8 cellular contexts compared by ENCODE assay signal in the genomic region with DNA sequence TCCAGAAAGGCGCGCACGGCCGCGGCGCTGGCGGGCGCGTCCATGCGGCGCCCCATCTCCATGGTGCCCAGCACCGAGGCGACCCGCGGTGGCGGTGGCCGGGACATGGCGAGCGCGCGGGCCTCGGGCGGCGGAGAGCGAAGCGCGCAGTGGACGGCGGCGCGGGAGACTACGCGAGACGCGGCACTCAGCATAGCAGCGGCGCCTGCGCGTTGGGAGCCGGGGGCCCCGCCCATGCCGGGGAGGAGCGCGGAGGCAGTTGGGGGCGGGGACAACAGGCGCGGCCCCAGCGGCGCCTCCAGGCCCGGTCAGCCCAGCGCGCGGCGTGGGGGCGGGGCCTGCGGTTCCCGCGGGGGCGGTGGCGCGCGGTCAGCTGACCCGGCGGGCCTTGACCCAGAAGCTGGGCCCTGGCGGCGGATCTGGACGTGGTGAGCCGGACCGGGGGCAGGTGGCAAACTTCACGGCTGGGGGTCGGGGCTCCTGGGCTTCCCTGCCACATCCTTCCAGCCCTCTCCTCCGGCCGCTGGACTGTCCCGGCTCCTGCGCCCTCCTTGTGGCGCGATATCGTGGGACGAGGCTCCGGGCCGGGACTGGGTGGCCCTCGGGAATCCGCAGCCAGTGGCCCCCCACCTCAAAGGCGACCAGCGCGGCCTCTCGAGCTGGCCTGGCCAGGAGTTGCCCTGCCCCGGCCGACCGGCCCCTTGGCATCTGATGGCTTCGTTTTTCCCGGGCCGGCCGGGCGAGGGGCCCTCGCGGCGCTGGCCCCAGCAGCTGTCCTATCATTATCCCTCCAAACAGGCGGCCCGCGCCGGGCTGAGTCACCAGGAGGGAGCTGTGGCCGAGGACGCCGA. TPM values are rescaled to one million over a fixed set of nuclear protein-coding genes. Genes with fewer than 3 reads are reported as not detected.
DNase-seq lines count a peak whose midpoint lies in the region; ATAC-seq and TF ChIP-seq lines count a peak whose summit lies in the region.

A gene (minus strand): TSS at position 214 of the 851 bp plus-strand sequence. CDS start 20 bp downstream, at position 194.
A gene with protein sequence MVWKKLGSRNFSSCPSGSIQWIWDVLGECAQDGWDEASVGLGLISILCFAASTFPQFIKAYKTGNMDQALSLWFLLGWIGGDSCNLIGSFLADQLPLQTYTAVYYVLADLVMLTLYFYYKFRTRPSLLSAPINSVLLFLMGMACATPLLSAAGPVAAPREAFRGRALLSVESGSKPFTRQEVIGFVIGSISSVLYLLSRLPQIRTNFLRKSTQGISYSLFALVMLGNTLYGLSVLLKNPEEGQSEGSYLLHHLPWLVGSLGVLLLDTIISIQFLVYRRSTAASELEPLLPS (plus strand): TSS at position 396 of the 851 bp plus-strand sequence. CDS start 5,352 bp downstream, outside the sequence.

- peak within 1 kb of the TSS; percentile 98 for H3K4me2 ChIP-seq in SK-N-SH

- ATAC-seq in activated naive CD4-positive, alpha-beta T cell treated with anti-CD3 and anti-CD28 coated beads, Interleukin-2, amount 50 U/mL, for 72 hours, result peak; percentile 93 to 98

- peaks cover 71% of the 10 kb centered on the region for H3K79me2 ChIP-seq in SK-N-SH (ENCODE audit: insufficient read depth)

- no peak for TF ChIP-seq EP300 in SK-N-SH (IDR thresholded peaks at IDR 0.05; ENCODE audit: borderline replicate concordance in 1 of 2, low read depth in 1 of 2, low read length in 1 of 2)

- peaks cover 57% of the 10 kb centered on the region for H3K4me1 Mint-ChIP-seq in HFFc6 (ENCODE audit: low read depth)

- WGBS in SK-N-SH (ENCODE audit: low lambda C conversion rate), result 0% methylated on average over 15 of the region's 105 CpGs

- H4K20me1 ChIP-seq in SK-N-SH (ENCODE audit: insufficient read depth), result peaks cover 19% of the 10 kb centered on the region

- peak within 1 kb of the TSS; percentile 91 for H3K4me3 Mint-ChIP-seq in HFFc6

- peak within 1 kb of the TSS; percentile 82 to 85 for H3K4me3 ChIP-seq in SK-N-SH (ENCODE audit: low read depth in 2 of 2, low read length in 1 of 2)

- H3K27me3 Mint-ChIP-seq in HFFc6 (ENCODE audit: insufficient read depth), result peaks cover 5% of the 10 kb centered on the region

- H3K4me1 ChIP-seq in SK-N-SH (ENCODE audit: control insufficient read depth in 1 of 2, insufficient read depth in 2 of 2, low read depth in 1 of 2, low read length in 1 of 2), result peaks cover 5 to 25% of the 10 kb centered on the region in 2 experiments; a peak in 1 of 4 replicates

- H3K9me3 ChIP-seq in SK-N-SH, result no peaks in the 10 kb centered on the region

- no peak for TF ChIP-seq CTCF in HFFc6 (IDR thresholded peaks at IDR 0.05)
- no peak for TF ChIP-seq CTCF in SK-N-SH (IDR thresholded peaks at IDR 0.05)

- CTCF ChIA-PET in SK-N-SH (lab: Yijun Ruan, JAX), result interaction anchor here (0.6 to 2.4 kb wide), 10 partner anchors 11 to 370 kb away, joined by 3 to 8 read pairs (median 4); a partner anchor contains a TSS

- TF ChIP-seq RAD21 in SK-N-SH (IDR thresholded peaks at IDR 0.05; ENCODE audit: low read length), result no peak

- H3K36me3 Mint-ChIP-seq in HFFc6 (ENCODE audit: low read depth), result peaks cover 11% of the 10 kb centered on the region; the same call in 1 of the 2 replicates
- peaks cover 0 to 16% of the 10 kb centered on the region in 2 donors for H3K36me3 Mint-ChIP-seq in activated naive CD4-positive, alpha-beta T cell treated with anti-CD3 and anti-CD28 coated beads, Interleukin-2, amount 50 U/mL, for 72 hours

- H3F3A ChIP-seq in SK-N-SH (replicated peaks; ENCODE audit: insufficient read depth), result no peaks in the 10 kb centered on the region

- no peaks in the 10 kb centered on the region for H3K27me3 ChIP-seq in SK-N-SH (ENCODE audit: insufficient read depth)

- peak within 1 kb of the TSS; percentile 88 for H3K9ac ChIP-seq in SK-N-SH

- no peaks in the 10 kb centered on the region for H3K9me3 Mint-ChIP-seq in HFFc6
- no peaks in the 10 kb centered on the region for H3K9me3 Mint-ChIP-seq in activated naive CD4-positive, alpha-beta T cell treated with anti-CD3 and anti-CD28 coated beads, Interleukin-2, amount 50 U/mL, for 72 hours

- peak within 1 kb of the TSS; percentile 83 for H3K27ac Mint-ChIP-seq in HFFc6
- peak within 1 kb of the TSS; percentile 80 for H3K27ac Mint-ChIP-seq in activated naive CD4-positive, alpha-beta T cell treated with anti-CD3 and anti-CD28 coated beads, Interleukin-2, amount 50 U/mL, for 72 hours

- no peaks in the 10 kb centered on the region for H3K9me2 ChIP-seq in SK-N-SH

- DNase-seq in GM04504 (ENCODE audit: low read depth) (peak; percentile 86), HFFc6 (peak; percentile 85), NAMALWA (ENCODE audit: low spot score) (peak; percentile 91), SK-N-SH (peak; percentile 100), globus pallidus (ENCODE audit: low spot score) (peak; percentile 94), occipital lobe (lab: John Stamatoyannopoulos, UW) (peak; percentile 93), superior temporal gyrus (ENCODE audit: extremely low spot score) (peak; percentile 94)
- DNase-seq in activated naive CD4-positive, alpha-beta T cell treated with anti-CD3 and anti-CD28 coated beads, Interleukin-2, amount 50 U/mL, for 72 hours (ENCODE audit: low spot score in 2 of 2), result peak; percentile 95 to 96

- peak within 1 kb of the TSS; percentile 70 to 71 for H3K27ac ChIP-seq in SK-N-SH (ENCODE audit: low read depth in 2 of 2, low read length in 1 of 2)

- POLR2A ChIA-PET in SK-N-SH (lab: Yijun Ruan, JAX), result interaction anchor here (0.7 to 2.0 kb wide), 4 partner anchors 10 to 43 kb away, joined by 3 to 4 read pairs (median 4); no protein-coding TSS in a partner anchor

- peak within 1 kb of the TSS; percentile 64 for H2AFZ ChIP-seq in SK-N-SH (ENCODE audit: low read depth)

- H3K36me3 ChIP-seq in SK-N-SH (replicated peaks in 1 of 2; ENCODE audit: control insufficient read depth in 1 of 2, insufficient read depth in 2 of 2, low read length in 1 of 2), result peaks cover 3 to 13% of the 10 kb centered on the region in 2 experiments

TF ChIP-seq in SK-N-SH, 30 proteins besides CTCF, POLR2A, EP300 and RAD21 (continues in another document):
- TF ChIP-seq FOSL2 (IDR thresholded peaks at IDR 0.05; ENCODE audit: borderline replicate concordance, low read depth) (peak; percentile 34; the same call in 1 of the 2 replicates), ELF1 (IDR thresholded peaks at IDR 0.05) (no peak), TAF1 (IDR thresholded peaks at IDR 0.05; ENCODE audit: borderline replicate concordance, low read depth, low read length) (peak; percentile 82)
- TF ChIP-seq, protein P1, sequence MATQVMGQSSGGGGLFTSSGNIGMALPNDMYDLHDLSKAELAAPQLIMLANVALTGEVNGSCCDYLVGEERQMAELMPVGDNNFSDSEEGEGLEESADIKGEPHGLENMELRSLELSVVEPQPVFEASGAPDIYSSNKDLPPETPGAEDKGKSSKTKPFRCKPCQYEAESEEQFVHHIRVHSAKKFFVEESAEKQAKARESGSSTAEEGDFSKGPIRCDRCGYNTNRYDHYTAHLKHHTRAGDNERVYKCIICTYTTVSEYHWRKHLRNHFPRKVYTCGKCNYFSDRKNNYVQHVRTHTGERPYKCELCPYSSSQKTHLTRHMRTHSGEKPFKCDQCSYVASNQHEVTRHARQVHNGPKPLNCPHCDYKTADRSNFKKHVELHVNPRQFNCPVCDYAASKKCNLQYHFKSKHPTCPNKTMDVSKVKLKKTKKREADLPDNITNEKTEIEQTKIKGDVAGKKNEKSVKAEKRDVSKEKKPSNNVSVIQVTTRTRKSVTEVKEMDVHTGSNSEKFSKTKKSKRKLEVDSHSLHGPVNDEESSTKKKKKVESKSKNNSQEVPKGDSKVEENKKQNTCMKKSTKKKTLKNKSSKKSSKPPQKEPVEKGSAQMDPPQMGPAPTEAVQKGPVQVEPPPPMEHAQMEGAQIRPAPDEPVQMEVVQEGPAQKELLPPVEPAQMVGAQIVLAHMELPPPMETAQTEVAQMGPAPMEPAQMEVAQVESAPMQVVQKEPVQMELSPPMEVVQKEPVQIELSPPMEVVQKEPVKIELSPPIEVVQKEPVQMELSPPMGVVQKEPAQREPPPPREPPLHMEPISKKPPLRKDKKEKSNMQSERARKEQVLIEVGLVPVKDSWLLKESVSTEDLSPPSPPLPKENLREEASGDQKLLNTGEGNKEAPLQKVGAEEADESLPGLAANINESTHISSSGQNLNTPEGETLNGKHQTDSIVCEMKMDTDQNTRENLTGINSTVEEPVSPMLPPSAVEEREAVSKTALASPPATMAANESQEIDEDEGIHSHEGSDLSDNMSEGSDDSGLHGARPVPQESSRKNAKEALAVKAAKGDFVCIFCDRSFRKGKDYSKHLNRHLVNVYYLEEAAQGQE (IDR thresholded peaks at IDR 0.05; ENCODE audit: low read depth, low read length), result 0 out of 2 replicates have a peak, but pooled peaks have one; percentile 6
- TF ChIP-seq, protein P2, sequence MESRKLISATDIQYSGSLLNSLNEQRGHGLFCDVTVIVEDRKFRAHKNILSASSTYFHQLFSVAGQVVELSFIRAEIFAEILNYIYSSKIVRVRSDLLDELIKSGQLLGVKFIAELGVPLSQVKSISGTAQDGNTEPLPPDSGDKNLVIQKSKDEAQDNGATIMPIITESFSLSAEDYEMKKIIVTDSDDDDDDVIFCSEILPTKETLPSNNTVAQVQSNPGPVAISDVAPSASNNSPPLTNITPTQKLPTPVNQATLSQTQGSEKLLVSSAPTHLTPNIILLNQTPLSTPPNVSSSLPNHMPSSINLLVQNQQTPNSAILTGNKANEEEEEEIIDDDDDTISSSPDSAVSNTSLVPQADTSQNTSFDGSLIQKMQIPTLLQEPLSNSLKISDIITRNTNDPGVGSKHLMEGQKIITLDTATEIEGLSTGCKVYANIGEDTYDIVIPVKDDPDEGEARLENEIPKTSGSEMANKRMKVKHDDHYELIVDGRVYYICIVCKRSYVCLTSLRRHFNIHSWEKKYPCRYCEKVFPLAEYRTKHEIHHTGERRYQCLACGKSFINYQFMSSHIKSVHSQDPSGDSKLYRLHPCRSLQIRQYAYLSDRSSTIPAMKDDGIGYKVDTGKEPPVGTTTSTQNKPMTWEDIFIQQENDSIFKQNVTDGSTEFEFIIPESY (IDR thresholded peaks at IDR 0.05; ENCODE audit: borderline replicate concordance, low read depth), result peak; percentile 86; the same call in 1 of the 2 replicates

RNA-seq across cellular contexts. Expression of the first gene that starts in this region (rescaled TPM):
- 10 to 100 TPM; 62.8 to 74.2 (median 69.4) TPM for total RNA-seq in HFFc6 (2021; fragmentation: NEBNext Ultra II Directional; extraction: Animal tissue kit (Norgen Biotek cat#: 25700))
- polyA plus RNA-seq in SK-N-SH (2012; rRNA removed), result 36.8 and 40.7 TPM in 2 replicates
- polyA plus RNA-seq in SK-N-SH (2012; cell fraction: cytosol; rRNA removed), result 26.8 and 34.6 TPM in 2 replicates
- 25.4 and 31.4 TPM in 2 replicates for polyA plus RNA-seq in SK-N-SH (2012; cell fraction: nucleus; rRNA removed)
- total RNA-seq in activated naive CD4-positive, alpha-beta T cell treated with anti-CD3 and anti-CD28 coated beads, Interleukin-2, amount 50 U/mL, for 72 hours, result 10 to 100 TPM; 42.9 to 50.2 TPM
- 24.2 TPM for total RNA-seq in occipital lobe

RNA-seq across cellular contexts. Expression of the second gene that starts in this region (rescaled TPM):
- total RNA-seq in HFFc6 (2021; fragmentation: NEBNext Ultra II Directional; extraction: Animal tissue kit (Norgen Biotek cat#: 25700)), result 10 to 100 TPM; 13.3 to 15.6 (median 14.2) TPM
- polyA plus RNA-seq in SK-N-SH (2012; rRNA removed), result 16.9 and 19.1 TPM in 2 replicates
- polyA plus RNA-seq in SK-N-SH (2012; cell fraction: cytosol; rRNA removed), result 6.0 and 11.3 TPM in 2 replicates
- polyA plus RNA-seq in SK-N-SH (2012; cell fraction: nucleus; rRNA removed), result 23.0 and 23.6 TPM in 2 replicates
- total RNA-seq in activated naive CD4-positive, alpha-beta T cell treated with anti-CD3 and anti-CD28 coated beads, Interleukin-2, amount 50 U/mL, for 72 hours, result 1 to 10 TPM; 6.7 to 7.2 TPM
- 18.4 TPM for total RNA-seq in occipital lobe

Comparison
In these comparisons a context has a peak if more than half of its experiments do, and no peak if none do; other contexts are left out.
1. Peak in every context shown above with its lines: DNase-seq, ATAC-seq, H3K4me3 ChIP-seq and H3K27ac ChIP-seq.